ENCODE assay signal across 10 cellular contexts in the genomic region with DNA sequence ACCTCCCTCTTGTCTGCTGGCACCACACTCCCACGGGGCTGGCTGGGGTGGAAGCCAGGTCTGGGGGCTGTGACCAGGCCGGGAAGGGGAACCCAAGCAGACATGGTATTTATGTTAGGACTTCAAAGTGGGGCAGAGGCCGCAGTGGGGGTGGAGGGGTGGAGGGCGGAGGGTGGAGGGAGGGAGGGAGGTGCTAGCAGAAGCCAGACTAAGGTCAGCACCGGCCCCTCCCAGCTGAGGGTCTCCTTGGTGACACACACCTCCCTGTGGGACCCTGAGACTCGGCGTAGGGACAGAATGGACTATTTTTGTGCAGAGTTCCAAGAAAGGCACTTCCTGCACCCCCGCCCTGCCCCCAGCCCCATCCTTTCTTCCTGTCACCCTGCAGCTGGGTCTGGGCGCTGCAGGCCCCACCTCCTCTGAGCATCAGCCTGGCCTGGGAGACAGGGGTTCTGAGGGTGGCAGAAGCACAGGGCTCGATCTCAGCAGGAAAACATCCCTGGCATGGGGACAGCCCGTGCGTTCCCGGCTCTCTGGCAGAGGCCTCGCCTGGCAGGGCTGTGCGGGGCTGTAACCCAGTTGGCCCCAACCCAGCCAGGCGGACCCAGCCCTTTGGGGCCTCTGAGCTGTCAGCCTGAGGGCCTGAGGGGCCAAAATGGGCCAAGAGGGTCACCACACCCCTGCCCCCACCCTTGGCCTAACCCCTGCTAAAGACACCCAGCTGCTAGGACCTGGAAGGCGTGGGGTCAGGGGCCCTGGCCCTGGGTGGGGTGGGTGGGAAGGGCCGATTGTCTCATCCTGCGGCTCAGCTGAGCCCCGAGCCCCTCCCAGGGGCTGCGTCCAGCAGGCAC. TPM values are rescaled to one million over a fixed set of nuclear protein-coding genes. Genes with fewer than 3 reads are reported as not detected.
A peak's percentile ranks its signal among the peaks of the same experiment; 100 is the strongest.
DNase-seq lines count a peak whose midpoint lies in the region; ATAC-seq and TF ChIP-seq lines count a peak whose summit lies in the region.
"Had no signal": no experiment of that assay in that cellular context is flagged by ENCODE, and none has a peak within 500 bp of the region (broad histone marks: within the 10 kb centered on the region; RNA-seq: fewer than 3 reads in every experiment).

No MANE protein-coding gene starts in this region.

- H3K36me3 ChIP-seq in MG63: peaks cover 3% of the 10 kb centered on the region
- H3K36me3 ChIP-seq in breast epithelium: no peaks in the 10 kb centered on the region
- H3K36me3 ChIP-seq in MM.1S (replicated peaks; ENCODE audit: insufficient read depth, low read length): no peaks in the 10 kb centered on the region

- no peak overlapping the region for H3K4me3 Mint-ChIP-seq in mesothelial cell of epicardium

- no peaks in the 10 kb centered on the region for H3K79me2 ChIP-seq in MM.1S (ENCODE audit: low read length)

- no peaks in the 10 kb centered on the region for H3K27me3 Mint-ChIP-seq in mesothelial cell of epicardium (ENCODE audit: low read depth)

- H3K27ac Mint-ChIP-seq in mesothelial cell of epicardium: peak overlapping the region; percentile 93

- H3K9me3 ChIP-seq in MG63: no peaks in the 10 kb centered on the region
- H3K9me3 ChIP-seq in breast epithelium: no peaks in the 10 kb centered on the region
- H3K9me3 ChIP-seq in MM.1S (replicated peaks; ENCODE audit: insufficient read depth, low read length): no peaks in the 10 kb centered on the region

- H3F3A ChIP-seq in MM.1S (ENCODE audit: insufficient read depth, low read length): no peaks in the 10 kb centered on the region

- intact Hi-C loops in breast epithelium (cut with DNase I; ENCODE audit: low total_unique reads): no loop called here

- no peak overlapping the region for H3K4me2 ChIP-seq in MM.1S (ENCODE audit: low read depth, low read length)

- DNase-seq in A172 (ENCODE audit: low spot score) (peak; percentile 67), MG63 (peak; percentile 95), breast epithelium (ENCODE audit: low spot score in 2 of 2) (no peak), mesothelial cell of epicardium (ENCODE audit: low spot score in 2 of 2, unreplicated experiment in 2 of 2) (no peak), MM.1S (no peak), superior temporal gyrus (ENCODE audit: extremely low spot score) (no peak), HEK293T (ENCODE audit: extremely low spot score) (no peak)
- DNase-seq: RPMI8226 had no signal

- H3K9me2 ChIP-seq in MM.1S (replicated peaks; ENCODE audit: insufficient read depth, low read length): no peaks in the 10 kb centered on the region

- peaks cover 40% of the 10 kb centered on the region for H3K4me1 Mint-ChIP-seq in mesothelial cell of epicardium

- H3K36me3 Mint-ChIP-seq in mesothelial cell of epicardium: no peaks in the 10 kb centered on the region

- CTCF ChIA-PET in HEK293T (lab: Yijun Ruan, JAX): interaction anchor here (0.9 to 1.2 kb wide), 2 partner anchors 14 to 15 kb away, joined by 5 to 10 read pairs; no protein-coding TSS in a partner anchor

- H2AFZ ChIP-seq in MM.1S (ENCODE audit: low read length): no peak overlapping the region

- no peaks in the 10 kb centered on the region for H3K27me3 ChIP-seq in MG63
- no peaks in the 10 kb centered on the region for H3K27me3 ChIP-seq in breast epithelium
- H3K27me3 ChIP-seq in MM.1S (replicated peaks; ENCODE audit: insufficient read depth, low read length): peaks cover 34% of the 10 kb centered on the region

- no peaks in the 10 kb centered on the region for H3K9me3 Mint-ChIP-seq in mesothelial cell of epicardium

- no peak for TF ChIP-seq POLR2A in breast epithelium (IDR thresholded peaks at IDR 0.05)

- H3K4me1 ChIP-seq in breast epithelium (peaks cover 3% of the 10 kb centered on the region in 2 donors), MM.1S (ENCODE audit: low read length) (no peaks in the 10 kb centered on the region)

- TF ChIP-seq CTCF in breast epithelium (IDR thresholded peaks at IDR 0.05) (no peak), mesothelial cell of epicardium (IDR thresholded peaks at IDR 0.05; ENCODE audit: unreplicated experiment) (no peak), MM.1S (IDR thresholded peaks at IDR 0.05; ENCODE audit: low read length) (no peak)

- POLR2A ChIA-PET in HEK293T (lab: Yijun Ruan, JAX): interaction anchor here (1.0 to 1.3 kb wide), 2 partner anchors 14 to 15 kb away, joined by 3 to 5 read pairs; no protein-coding TSS in a partner anchor

- H4K20me1 ChIP-seq in MM.1S (ENCODE audit: insufficient read depth, low read length): no peaks in the 10 kb centered on the region

- H3K27ac ChIP-seq in breast epithelium: peak overlapping the region; percentile 51 to 91
- no peak overlapping the region for H3K27ac ChIP-seq in MM.1S (ENCODE audit: low read length)

- H3K4me3 ChIP-seq in MG63 (no peak overlapping the region), breast epithelium (no peak overlapping the region), MM.1S (ENCODE audit: low read length) (no peak overlapping the region)

- ATAC-seq in GM18867 (IDR thresholded peaks at IDR 0.05; ENCODE audit: unreplicated experiment): no peak

- H3K9ac ChIP-seq in MM.1S (ENCODE audit: low read length): no peak overlapping the region

TF ChIP-seq in HEK293T, 16 proteins besides CTCF, POLR2A, EP300 and RAD21:
- TF ChIP-seq LEF1 (IDR thresholded peaks at IDR 0.05; ENCODE audit: borderline replicate concordance): no peak
- TF ChIP-seq ARNT (IDR thresholded peaks at IDR 0.05): no peak

RNA-seq across cellular contexts. Expression of a gene that starts 9.6 kb away (rescaled TPM):
- not detected in 2 replicates for total RNA-seq in A172 (2014; rRNA removed; shearing (Covaris generic))
- total RNA-seq in MG63 (2014; rRNA removed; shearing (Covaris generic); ENCODE audit: low replicate concordance): not detected in 2 replicates
- 10 to 100 TPM; 17.3 to 69.1 (median 24.9) TPM for total RNA-seq in breast epithelium
- 95.2 to 102 TPM (median 97.9 TPM) in 3 replicates for total RNA-seq in mesothelial cell of epicardium

RNA-seq across cellular contexts. Expression of a gene that starts 9.7 kb away (rescaled TPM):
- 15.6 and 15.7 TPM in 2 replicates for total RNA-seq in A172 (2014; rRNA removed; shearing (Covaris generic))
- 45.3 and 65.7 TPM in 2 replicates for total RNA-seq in MG63 (2014; rRNA removed; shearing (Covaris generic); ENCODE audit: low replicate concordance)
- total RNA-seq in breast epithelium (1 to 10 TPM; 3.2 to 6.6 (median 5.2) TPM), mesothelial cell of epicardium (6.7 to 7.1 TPM (median 7.0 TPM) in 3 replicates)

RNA-seq across cellular contexts. Expression of a gene that starts 18.4 kb away (rescaled TPM):
- total RNA-seq in A172 (2014; rRNA removed; shearing (Covaris generic)): 95.8 and 104 TPM in 2 replicates
- 119 TPM in 2 replicates for total RNA-seq in MG63 (2014; rRNA removed; shearing (Covaris generic); ENCODE audit: low replicate concordance)
- 10 to 100 TPM; 52.0 to 61.6 (median 54.3) TPM for total RNA-seq in breast epithelium
- total RNA-seq in mesothelial cell of epicardium: 25.0 to 27.1 TPM (median 26.5 TPM) in 3 replicates

RNA-seq across cellular contexts. Expression of a gene that starts 20.9 kb away (rescaled TPM):
- total RNA-seq in A172 (2014; rRNA removed; shearing (Covaris generic)): 47.0 and 54.1 TPM in 2 replicates
- total RNA-seq in MG63 (2014; rRNA removed; shearing (Covaris generic); ENCODE audit: low replicate concordance): 26.6 and 34.6 TPM in 2 replicates
- total RNA-seq in breast epithelium (10 to 100 TPM; 20.0 to 35.4 (median 30.1) TPM), mesothelial cell of epicardium (28.1 to 30.2 TPM (median 29.5 TPM) in 3 replicates)

RNA-seq across cellular contexts. Expression of a gene that starts 34.8 kb away (rescaled TPM):
- total RNA-seq in A172 (2014; rRNA removed; shearing (Covaris generic)): 0.05 TPM in 1 of 2 replicates, not detected in the other
- 0.56 TPM in 1 of 2 replicates, not detected in the other for total RNA-seq in MG63 (2014; rRNA removed; shearing (Covaris generic); ENCODE audit: low replicate concordance)
- 1 to 10 TPM in 1 of 3 donors, under 1 TPM in 2; 0.16 to 1.6 (median 0.33) TPM for total RNA-seq in breast epithelium
- total RNA-seq in mesothelial cell of epicardium: 1.3 to 1.8 TPM (median 1.6 TPM) in 3 replicates
- total RNA-seq: posterior vena cava had no signal

Comparison
In these comparisons a context has a peak if more than half of its experiments do, and no peak if none do; other contexts are left out.
1. DNase-seq: peak in A172 (single experiment) and MG63 (single experiment); none in breast epithelium (0 of 2), mesothelial cell of epicardium (0 of 2), MM.1S (single experiment), superior temporal gyrus (single experiment) and HEK293T (single experiment).
2. RNA of a gene that starts 9.6 kb away (total RNA-seq): 95.2 to 102 TPM in mesothelial cell of epicardium and 17.3 to 69.1 TPM in breast epithelium; not detected in A172 and not detected in MG63; every median in the first group is over 10 times any median in the second.